ENCODE assay signal across 27 cellular contexts in genomic region chr12:62269464-62270228, GRCh38. TPM values are rescaled to one million over a fixed set of nuclear protein-coding genes. Genes with fewer than 3 reads are reported as not detected.
DNase-seq lines count a peak whose midpoint lies in the region; ATAC-seq and TF ChIP-seq lines count a peak whose summit lies in the region.
"Had no signal": no experiment of that assay in that cellular context is flagged by ENCODE, and none has a peak within 500 bp of the region (broad histone marks: within the 10 kb centered on the region; RNA-seq: fewer than 3 reads in every experiment).

No MANE protein-coding gene starts in this region.

- H3K9me2 ChIP-seq in Loucy (replicated peaks; ENCODE audit: low read depth, low read length): no peaks in the 10 kb centered on the region

- peaks cover 8% of the 10 kb centered on the region; the same call in 1 of the 2 replicates for H3F3A ChIP-seq in Loucy (ENCODE audit: low read depth)
- no peaks in the 10 kb centered on the region for H3F3A ChIP-seq in smooth muscle cell (ENCODE audit: low read depth)

- H4K20me1 ChIP-seq in Loucy (ENCODE audit: insufficient read depth, low read length, poor library complexity, severe bottlenecking) (peaks cover 100% of the 10 kb centered on the region), smooth muscle cell (ENCODE audit: low read depth) (peaks cover 99% of the 10 kb centered on the region)

- H3K36me3 ChIP-seq in Loucy (ENCODE audit: insufficient read depth, low read length) (no peaks in the 10 kb centered on the region), smooth muscle cell (ENCODE audit: low read depth) (no peaks in the 10 kb centered on the region)
- H3K36me3 ChIP-seq: gastroesophageal sphincter, lower lobe of right lung, pancreas, upper lobe of left lung had no signal

- H3K27me3 ChIP-seq in Loucy (ENCODE audit: insufficient read depth, low read length, poor library complexity, severe bottlenecking): no peaks in the 10 kb centered on the region
- H3K27me3 ChIP-seq in smooth muscle cell (ENCODE audit: low read depth): no peaks in the 10 kb centered on the region
- H3K27me3 ChIP-seq: gastroesophageal sphincter, hepatocyte, pancreas, upper lobe of left lung had no signal

- no peak for ATAC-seq in activated T-cell treated with anti-CD3 and anti-CD28 coated beads, Interleukin-2, amount 50 U/mL, for 72 hours (replicated peaks in 1 of 2)
- ATAC-seq in central memory CD8-positive, alpha-beta T cell (replicated peaks; ENCODE audit: extremely low read depth, poor library complexity, severe bottlenecking): no peak
- ATAC-seq in sciatic nerve (no peak), GM21619 (IDR thresholded peaks at IDR 0.05; ENCODE audit: unreplicated experiment) (no peak)
- ATAC-seq: gastroesophageal sphincter, mucosa of descending colon, pancreas had no signal

- H3K4me3 Mint-ChIP-seq in activated T-cell treated with anti-CD3 and anti-CD28 coated beads, Interleukin-2, amount 50 U/mL, for 72 hours: no peak overlapping the region
- no peak overlapping the region for H3K4me3 Mint-ChIP-seq in central memory CD8-positive, alpha-beta T cell
- H3K4me3 Mint-ChIP-seq: nephron progenitor cell had no signal

- H3K9me3 Mint-ChIP-seq in activated T-cell treated with anti-CD3 and anti-CD28 coated beads, Interleukin-2, amount 50 U/mL, for 72 hours: no peaks in the 10 kb centered on the region
- no peaks in the 10 kb centered on the region for H3K9me3 Mint-ChIP-seq in central memory CD8-positive, alpha-beta T cell
- H3K9me3 Mint-ChIP-seq: brain, nephron progenitor cell had no signal

- H3K79me2 ChIP-seq in Loucy (ENCODE audit: insufficient read depth, low read length) (peaks cover 100% of the 10 kb centered on the region), smooth muscle cell (ENCODE audit: low read depth) (peaks cover 98% of the 10 kb centered on the region)

- no peak for DNase-seq in activated T-cell treated with anti-CD3 and anti-CD28 coated beads, Interleukin-2, amount 50 U/mL, for 72 hours
- DNase-seq in activated T-cell treated with anti-CD3 and anti-CD28 coated beads, Interleukin-2, amount 50 U/mL, for 1 hour: no peak
- no peak for DNase-seq in central memory CD8-positive, alpha-beta T cell (ENCODE audit: low spot score in 2 of 2)
- DNase-seq in smooth muscle cell (lab: John Stamatoyannopoulos, UW; ENCODE audit: unreplicated experiment) (no peak), foreskin fibroblast (no peak), sciatic nerve (ENCODE audit: low spot score) (no peak)
- DNase-seq: activated CD8-positive, alpha-beta memory T cell treated with anti-CD3 and anti-CD28 coated beads for 24 hours; amniotic stem cell; COR-L47; DMS53; lower lobe of right lung; mucosa of descending colon; NCI-H146; NCI-H2107; NCI-H446; NCI-H748 treated with DMSO at 0.1 percent for 48 hours; nephron progenitor cell; pancreas; SIG-M5; stimulated activated naive CD4-positive, alpha-beta T cell; upper lobe of left lung had no signal

- H3K36me3 Mint-ChIP-seq in activated T-cell treated with anti-CD3 and anti-CD28 coated beads, Interleukin-2, amount 50 U/mL, for 72 hours (ENCODE audit: insufficient read depth in 2 of 2): peaks cover 0 to 2% of the 10 kb centered on the region in 2 donors
- peaks cover 2% of the 10 kb centered on the region for H3K36me3 Mint-ChIP-seq in central memory CD8-positive, alpha-beta T cell (ENCODE audit: insufficient read depth)
- H3K36me3 Mint-ChIP-seq: brain had no signal

- WGBS in smooth muscle cell (ENCODE audit: low lambda C conversion rate): 95% methylated on average over 3 of the region's 3 CpGs

- H3K9me3 ChIP-seq in Loucy (ENCODE audit: insufficient read depth, low read depth, low read length): no peaks in the 10 kb centered on the region
- no peaks in the 10 kb centered on the region for H3K9me3 ChIP-seq in smooth muscle cell (replicated peaks; ENCODE audit: low read depth)
- H3K9me3 ChIP-seq: gastroesophageal sphincter, lower lobe of right lung, mucosa of descending colon, pancreas, upper lobe of left lung had no signal

- H3K4me2 ChIP-seq in Loucy (ENCODE audit: low read depth, low read length, poor library complexity, severe bottlenecking): peak overlapping the region; percentile 44
- peak overlapping the region; percentile 67 for H3K4me2 ChIP-seq in smooth muscle cell
- H3K4me2 ChIP-seq: hepatocyte had no signal

- no peak for TF ChIP-seq CTCF in Loucy (conservative IDR thresholded peaks at IDR 0.05; ENCODE audit: low read length)
- TF ChIP-seq CTCF in smooth muscle cell (IDR thresholded peaks at IDR 0.05; ENCODE audit: borderline replicate concordance, insufficient read depth, poor library complexity, severe bottlenecking): no peak
- no peak for TF ChIP-seq CTCF in foreskin fibroblast (IDR thresholded peaks at IDR 0.05; ENCODE audit: low read depth, low read length)

- H3K9ac ChIP-seq in Loucy (ENCODE audit: low read depth, low read length, poor library complexity, severe bottlenecking) (no peak overlapping the region), smooth muscle cell (ENCODE audit: low read depth) (no peak overlapping the region)

- intact Hi-C loops in sciatic nerve (cut with DNase I): no loop called here

- H3K4me3 ChIP-seq in Loucy (ENCODE audit: low read length, poor library complexity, severe bottlenecking) (no peak overlapping the region), smooth muscle cell (no peak overlapping the region), foreskin fibroblast (ENCODE audit: low read depth in 1 of 2, low read length in 2 of 2) (no peak overlapping the region)
- H3K4me3 ChIP-seq: gastroesophageal sphincter, hepatocyte, lower lobe of right lung, mucosa of descending colon, pancreas, skin epidermis, upper lobe of left lung had no signal

- no peaks in the 10 kb centered on the region for H3K27me3 Mint-ChIP-seq in activated T-cell treated with anti-CD3 and anti-CD28 coated beads, Interleukin-2, amount 50 U/mL, for 72 hours (ENCODE audit: low read depth)
- no peaks in the 10 kb centered on the region for H3K27me3 Mint-ChIP-seq in central memory CD8-positive, alpha-beta T cell
- H3K27me3 Mint-ChIP-seq: brain had no signal

- H3K4me1 Mint-ChIP-seq in activated T-cell treated with anti-CD3 and anti-CD28 coated beads, Interleukin-2, amount 50 U/mL, for 72 hours (ENCODE audit: low read depth): peaks cover 92% of the 10 kb centered on the region
- H3K4me1 Mint-ChIP-seq in central memory CD8-positive, alpha-beta T cell: peaks cover 76% of the 10 kb centered on the region

- H3K4me1 ChIP-seq in Loucy (ENCODE audit: insufficient read depth, low read length, poor library complexity, severe bottlenecking) (peaks cover 57% of the 10 kb centered on the region), smooth muscle cell (ENCODE audit: low read depth) (peaks cover 12% of the 10 kb centered on the region)

- H3K27ac Mint-ChIP-seq in activated T-cell treated with anti-CD3 and anti-CD28 coated beads, Interleukin-2, amount 50 U/mL, for 72 hours: peak overlapping the region; percentile 60
- H3K27ac Mint-ChIP-seq in central memory CD8-positive, alpha-beta T cell (ENCODE audit: low read depth): peak overlapping the region; percentile 17
- H3K27ac Mint-ChIP-seq: brain, nephron progenitor cell had no signal

- H2AFZ ChIP-seq in Loucy (ENCODE audit: low read length) (no peak overlapping the region), smooth muscle cell (ENCODE audit: low read depth) (no peak overlapping the region)
- H2AFZ ChIP-seq: hepatocyte had no signal

- H3K27ac ChIP-seq in smooth muscle cell (ENCODE audit: low read depth): peak overlapping the region; percentile 65
- H3K27ac ChIP-seq: gastroesophageal sphincter, hepatocyte, lower lobe of right lung, pancreas, upper lobe of left lung had no signal

RNA-seq across cellular contexts. Expression of gene USP15, which starts 9.4 kb away (rescaled TPM):
- total RNA-seq in activated T-cell treated with anti-CD3 and anti-CD28 coated beads, Interleukin-2, amount 50 U/mL, for 72 hours: 10 to 100 TPM; 94.0 to 97.7 TPM
- total RNA-seq in smooth muscle cell (43.6 and 53.5 TPM in 2 replicates), sciatic nerve (81.4 TPM)
- polyA plus RNA-seq in smooth muscle cell: 28.7 and 33.6 TPM in 2 replicates
